In genomic region chr2:17270894-17271293, GRCh38 we compare ENCODE assay signal across 17 cellular contexts.
DNase-seq lines count a peak whose midpoint lies in the region; ATAC-seq and TF ChIP-seq lines count a peak whose summit lies in the region.
"Had no signal": no experiment of that assay in that cellular context is flagged by ENCODE, and none has a peak within 500 bp of the region (broad histone marks: within the 10 kb centered on the region; RNA-seq: fewer than 3 reads in every experiment).

No MANE protein-coding gene starts in this region.

- DNase-seq in GM12865 (ENCODE audit: low read depth) (peak; percentile 48), SKM-1 (lab: John Stamatoyannopoulos, UW; ENCODE audit: unreplicated experiment) (peak; percentile 66), RPMI8226 (no peak), glomerular visceral epithelial cell (ENCODE audit: extremely low spot score) (no peak), NK-92 (lab: John Stamatoyannopoulos, UW; ENCODE audit: unreplicated experiment) (no peak)
- DNase-seq: activated CD4-positive, alpha-beta T cell treated with anti-CD3 and anti-CD28 coated beads, Interleukin-2, amount 10 ng/mL, durations not matched to agents 24 days and 14 days; colonic mucosa; erythroblast; hippocampal formation; naive thymus-derived CD8-positive, alpha-beta T cell; PC-3; T-helper 17 cell; transverse colon had no signal

- ATAC-seq in GM21367 (IDR thresholded peaks at IDR 0.05; ENCODE audit: unreplicated experiment) (peak; percentile 57), HG03159 (IDR thresholded peaks at IDR 0.05; ENCODE audit: unreplicated experiment) (peak; percentile 97), GM19455 (IDR thresholded peaks at IDR 0.05; ENCODE audit: unreplicated experiment) (no peak)
- ATAC-seq: left lobe of liver; naive thymus-derived CD8-positive, alpha-beta T cell; PC-3; T-helper 17 cell had no signal

- H3K4me3 ChIP-seq in GM12865 (ENCODE audit: low read depth, low read length) = no peak overlapping the region
- H3K4me3 ChIP-seq: colonic mucosa, transverse colon had no signal

- no peak for TF ChIP-seq CTCF in GM12865 (IDR thresholded peaks at IDR 0.05; ENCODE audit: insufficient read depth, low read depth, low read length, missing control alignments)

Comparison
In these comparisons a context has a peak if more than half of its experiments do, and no peak if none do; other contexts are left out.
1. DNase-seq: peak in GM12865 (single experiment) and SKM-1 (single experiment); none in RPMI8226 (single experiment), glomerular visceral epithelial cell (single experiment) and NK-92 (single experiment).